In the genomic region with DNA sequence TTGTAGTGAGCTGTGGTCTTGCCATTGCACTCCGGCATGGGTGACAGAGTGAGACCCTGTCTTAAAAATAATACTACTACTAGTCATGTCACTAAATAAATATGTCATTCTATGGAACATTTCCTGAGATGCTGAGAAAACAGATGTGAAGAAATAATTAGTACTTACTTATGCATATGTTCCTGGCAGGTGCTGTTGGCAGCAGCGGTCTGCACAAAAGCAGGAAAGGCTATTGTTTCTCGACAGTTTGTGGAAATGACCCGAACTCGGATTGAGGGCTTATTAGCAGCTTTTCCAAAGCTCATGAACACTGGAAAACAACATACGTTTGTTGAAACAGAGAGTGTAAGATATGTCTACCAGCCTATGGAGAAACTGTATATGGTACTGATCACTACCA, we compare ENCODE assay signal across 30 cellular contexts. TPM values are rescaled to one million over a fixed set of nuclear protein-coding genes. Genes with fewer than 3 reads are reported as not detected.
DNase-seq lines count a peak whose midpoint lies in the region; ATAC-seq and TF ChIP-seq lines count a peak whose summit lies in the region.
"Had no signal": no experiment of that assay in that cellular context is flagged by ENCODE, and none has a peak within 500 bp of the region (broad histone marks: within the 10 kb centered on the region; RNA-seq: fewer than 3 reads in every experiment).

No MANE protein-coding gene starts in this region.

- H3K14ac ChIP-seq in trophoblast cell (ENCODE audit: low read length), result no peak overlapping the region

- H3K79me2 ChIP-seq in trophoblast cell (ENCODE audit: control insufficient read depth, insufficient read depth, low read length, poor library complexity), result peaks cover 9% of the 10 kb centered on the region
- peaks cover 95% of the 10 kb centered on the region for H3K79me2 ChIP-seq in smooth muscle cell (ENCODE audit: low read depth)

- TF ChIP-seq CTCF in mucosa of descending colon (IDR thresholded peaks at IDR 0.05) (no peak), smooth muscle cell (IDR thresholded peaks at IDR 0.05; ENCODE audit: borderline replicate concordance, insufficient read depth, poor library complexity, severe bottlenecking) (no peak)

- H2AK5ac ChIP-seq in trophoblast cell (ENCODE audit: low read length), result no peak overlapping the region

- no peak overlapping the region for H2BK12ac ChIP-seq in trophoblast cell (ENCODE audit: low read length)

- no peak overlapping the region for H4K91ac ChIP-seq in trophoblast cell (ENCODE audit: low read depth, low read length)

- H3K27ac ChIP-seq in trophoblast cell (ENCODE audit: low read depth, low read length) (no peak overlapping the region), smooth muscle cell (ENCODE audit: low read depth) (no peak overlapping the region)
- H3K27ac ChIP-seq: PC-9, transverse colon had no signal

- H3K9ac ChIP-seq in trophoblast cell (ENCODE audit: low read length) (no peak overlapping the region), smooth muscle cell (ENCODE audit: low read depth) (no peak overlapping the region)

- no peak overlapping the region for H4K12ac ChIP-seq in trophoblast cell (ENCODE audit: low read depth, low read length)

- H3K9me3 ChIP-seq in trophoblast cell (ENCODE audit: insufficient read depth, low read depth, low read length), result no peaks in the 10 kb centered on the region
- H3K9me3 ChIP-seq in mucosa of descending colon, result no peaks in the 10 kb centered on the region
- no peaks in the 10 kb centered on the region for H3K9me3 ChIP-seq in smooth muscle cell (replicated peaks; ENCODE audit: low read depth)
- H3K9me3 ChIP-seq: ascending aorta, transverse colon had no signal

- H3K4ac ChIP-seq in trophoblast cell (ENCODE audit: low read depth, low read length), result peak overlapping the region; percentile 35

- DNase-seq in NCI-H2107 treated with DMSO at 0.1 percent for 48 hours (lab: John Stamatoyannopoulos, UW; ENCODE audit: unreplicated experiment), result peak; percentile 21
- DNase-seq in NCI-H2107 (lab: John Stamatoyannopoulos, UW), result no peak
- peak; percentile 76 for DNase-seq in NCI-H1105 treated with DMSO at 0.1 percent for 48 hours (lab: John Stamatoyannopoulos, UW)
- DNase-seq in NCI-H345 treated with DMSO at 0.1 percent for 48 hours (lab: John Stamatoyannopoulos, UW; ENCODE audit: unreplicated experiment), result peak; percentile 31
- DNase-seq in trophoblast cell, result no peak
- DNase-seq in mucosa of descending colon, result no peak
- no peak for DNase-seq in activated CD4-positive, CD25-positive, alpha-beta regulatory T cell treated with anti-CD3 and anti-CD28 coated beads, Interleukin-2, amount 50 U/mL, for 72 hours
- no peak for DNase-seq in smooth muscle cell (lab: John Stamatoyannopoulos, UW; ENCODE audit: unreplicated experiment)
- DNase-seq: 8988T; activated CD4-positive, alpha-beta T cell treated with anti-CD3 and anti-CD28 coated beads, Interleukin-2, amount 50 U/mL, for 4 hours; activated CD8-positive, alpha-beta memory T cell treated with anti-CD3 and anti-CD28 coated beads, Interleukin-2, amount 10 ng/mL, durations not matched to agents 7 days and 5 days; activated gamma-delta T cell; activated T-cell treated with anti-CD3 and anti-CD28 coated beads, Interleukin-2, amount 50 U/mL, for 4 hours; Calu3; DND-41; effector CD8-positive, alpha-beta T cell; GF-D8; glutamatergic neuron; left ventricle myocardium superior; NCI-H1930; PC-9; stimulated activated CD4-positive, alpha-beta T cell treated with anti-CD3 and anti-CD28 coated beads, Interleukin-4, amount 100 ng/mL, for 1 hour; T-helper 2 cell; transverse colon had no signal

- H4K20me1 ChIP-seq in smooth muscle cell (ENCODE audit: low read depth), result peaks cover 100% of the 10 kb centered on the region

- no CpG with 5 or more reads among the region's 6 CpGs for whole genome bisulfite sequencing in trophoblast cell (ENCODE audit: extremely low coverage, insufficient coverage, insufficient read length)
- WGBS in smooth muscle cell (ENCODE audit: low lambda C conversion rate), result 95% methylated on average over 6 of the region's 6 CpGs

- H2BK5ac ChIP-seq in trophoblast cell (ENCODE audit: low read depth, low read length, poor library complexity), result no peak overlapping the region

- H3K4me3 ChIP-seq in trophoblast cell (ENCODE audit: low read depth, low read length) (no peak overlapping the region), mucosa of descending colon (no peak overlapping the region), smooth muscle cell (no peak overlapping the region)
- H3K4me3 ChIP-seq: ascending aorta, PC-9, transverse colon had no signal

- H3F3A ChIP-seq in smooth muscle cell (ENCODE audit: low read depth), result peaks cover 6% of the 10 kb centered on the region

- no peak overlapping the region for H4K8ac ChIP-seq in trophoblast cell (ENCODE audit: low read depth, low read length)

- no peak overlapping the region for H2BK120ac ChIP-seq in trophoblast cell (ENCODE audit: insufficient read depth, low read length, poor library complexity)

- ATAC-seq in mucosa of descending colon, result no peak
- ATAC-seq: activated CD8-positive, alpha-beta memory T cell treated with anti-CD3 and anti-CD28 coated beads, Interleukin-2, amount 10 ng/mL, durations not matched to agents 7 days and 5 days; activated T-cell treated with anti-CD3 and anti-CD28 coated beads, Interleukin-2, amount 50 U/mL, for 4 hours; left ventricle myocardium superior; sciatic nerve; SK-N-SH treated with all-trans-retinoic acid at 6 μM for 48 hours had no signal

- H3K23ac ChIP-seq in trophoblast cell (ENCODE audit: low read length), result no peak overlapping the region

- H3K36me3 ChIP-seq in trophoblast cell (ENCODE audit: control insufficient read depth in 1 of 2, insufficient read depth in 2 of 2, low read length in 2 of 2) (peaks cover 40 to 47% of the 10 kb centered on the region in 2 experiments), mucosa of descending colon (ENCODE audit: low read depth) (peaks cover 20% of the 10 kb centered on the region), smooth muscle cell (ENCODE audit: low read depth) (peaks cover 26% of the 10 kb centered on the region)

- no peaks in the 10 kb centered on the region for H3K4me1 ChIP-seq in trophoblast cell (ENCODE audit: control insufficient read depth in 1 of 2, insufficient read depth in 2 of 2, low read length in 2 of 2)
- H3K4me1 ChIP-seq in mucosa of descending colon (ENCODE audit: low read depth), result no peaks in the 10 kb centered on the region
- peaks cover 6% of the 10 kb centered on the region for H3K4me1 ChIP-seq in smooth muscle cell (ENCODE audit: low read depth)

- H3K4me2 ChIP-seq in trophoblast cell (ENCODE audit: low read length) (no peak overlapping the region), smooth muscle cell (no peak overlapping the region)
- H3K4me2 ChIP-seq: PC-9 had no signal

- H3K79me1 ChIP-seq in trophoblast cell (ENCODE audit: low read length), result no peaks in the 10 kb centered on the region

- no peak overlapping the region for H3K18ac ChIP-seq in trophoblast cell (ENCODE audit: low read length)

- no peak overlapping the region for H2AFZ ChIP-seq in trophoblast cell (ENCODE audit: insufficient read depth, low read length, poor library complexity)
- H2AFZ ChIP-seq in smooth muscle cell (ENCODE audit: low read depth), result no peak overlapping the region
- H2AFZ ChIP-seq: PC-9 had no signal

- H3K27me3 ChIP-seq in trophoblast cell (ENCODE audit: insufficient read depth, low read length) (no peaks in the 10 kb centered on the region), smooth muscle cell (ENCODE audit: low read depth) (no peaks in the 10 kb centered on the region)
- H3K27me3 ChIP-seq: ascending aorta, transverse colon had no signal

- intact Hi-C loops in mucosa of descending colon (cut with DNase I, micrococcal nuclease), result no loop called here

RNA-seq across cellular contexts. Expression of a gene that starts 8.8 kb away (rescaled TPM):
- polyA plus RNA-seq in trophoblast cell (2013), result 246 and 250 TPM in 2 replicates
- 100 to 1,000 TPM; 126 to 134 (median 130) TPM for total RNA-seq in mucosa of descending colon
- 314 and 331 TPM in 2 replicates for total RNA-seq in smooth muscle cell
- polyA plus RNA-seq in smooth muscle cell, result 228 and 285 TPM in 2 replicates

RNA-seq across cellular contexts. Expression of a gene that starts 15.3 kb away (rescaled TPM):
- 11.9 and 13.7 TPM in 2 replicates for polyA plus RNA-seq in trophoblast cell (2013)
- 10 to 100 TPM; 10.7 to 23.0 (median 12.8) TPM for total RNA-seq in mucosa of descending colon
- total RNA-seq in smooth muscle cell, result 31.6 and 52.3 TPM in 2 replicates
- 11.9 and 12.8 TPM in 2 replicates for polyA plus RNA-seq in smooth muscle cell

RNA-seq across cellular contexts. Expression of a gene that starts 26.4 kb away (rescaled TPM):
- 22.5 and 22.6 TPM in 2 replicates for polyA plus RNA-seq in trophoblast cell (2013)
- total RNA-seq in mucosa of descending colon, result 100 to 1,000 TPM in 2 of 3 donors, 10 to 100 TPM in 1; 79.4 to 116 (median 115) TPM
- total RNA-seq in smooth muscle cell, result 89.0 and 112 TPM in 2 replicates
- polyA plus RNA-seq in smooth muscle cell, result 86.0 and 103 TPM in 2 replicates
- polyA plus RNA-seq: CD14-positive monocyte had no signal

RNA-seq across cellular contexts. Expression of a gene that starts 50.1 kb away (rescaled TPM):
- polyA plus RNA-seq in trophoblast cell (2013), result 17.2 and 17.8 TPM in 2 replicates
- total RNA-seq in mucosa of descending colon, result 10 to 100 TPM in 1 of 3 donors, 1 to 10 TPM in 2; 7.8 to 18.0 (median 8.5) TPM
- 21.1 and 48.1 TPM in 2 replicates for total RNA-seq in smooth muscle cell
- 23.9 and 27.5 TPM in 2 replicates for polyA plus RNA-seq in smooth muscle cell
- polyA plus RNA-seq: CD14-positive monocyte had no signal

RNA-seq across cellular contexts. Expression of a gene that starts 53.8 kb away (rescaled TPM):
- polyA plus RNA-seq in trophoblast cell (2013), result 0.10 and 0.12 TPM in 2 replicates
- 1 to 10 TPM in 2 of 3 donors, under 1 TPM in 1; 0.63 to 1.3 (median 1.2) TPM for total RNA-seq in mucosa of descending colon
- 4.6 TPM in 1 of 2 replicates, not detected in the other for total RNA-seq in smooth muscle cell
- 0.31 and 1.5 TPM in 2 replicates for polyA plus RNA-seq in smooth muscle cell
- total RNA-seq: epithelial cell of proximal tubule, NCI-H460 had no signal
- polyA plus RNA-seq: CD14-positive monocyte had no signal

Comparison
In these comparisons a context has a peak if more than half of its experiments do, and no peak if none do; other contexts are left out.
1. DNase-seq: peak in NCI-H2107 treated with DMSO at 0.1 percent for 48 hours (single experiment), NCI-H1105 treated with DMSO at 0.1 percent for 48 hours (single experiment) and NCI-H345 treated with DMSO at 0.1 percent for 48 hours (single experiment); none in NCI-H2107 (single experiment), trophoblast cell (0 of 2), mucosa of descending colon (0 of 3), activated CD4-positive, CD25-positive, alpha-beta regulatory T cell treated with anti-CD3 and anti-CD28 coated beads, Interleukin-2, amount 50 U/mL, for 72 hours (single experiment) and smooth muscle cell (single experiment).